ENCODE assay signal across 8 cellular contexts in the genomic region with DNA sequence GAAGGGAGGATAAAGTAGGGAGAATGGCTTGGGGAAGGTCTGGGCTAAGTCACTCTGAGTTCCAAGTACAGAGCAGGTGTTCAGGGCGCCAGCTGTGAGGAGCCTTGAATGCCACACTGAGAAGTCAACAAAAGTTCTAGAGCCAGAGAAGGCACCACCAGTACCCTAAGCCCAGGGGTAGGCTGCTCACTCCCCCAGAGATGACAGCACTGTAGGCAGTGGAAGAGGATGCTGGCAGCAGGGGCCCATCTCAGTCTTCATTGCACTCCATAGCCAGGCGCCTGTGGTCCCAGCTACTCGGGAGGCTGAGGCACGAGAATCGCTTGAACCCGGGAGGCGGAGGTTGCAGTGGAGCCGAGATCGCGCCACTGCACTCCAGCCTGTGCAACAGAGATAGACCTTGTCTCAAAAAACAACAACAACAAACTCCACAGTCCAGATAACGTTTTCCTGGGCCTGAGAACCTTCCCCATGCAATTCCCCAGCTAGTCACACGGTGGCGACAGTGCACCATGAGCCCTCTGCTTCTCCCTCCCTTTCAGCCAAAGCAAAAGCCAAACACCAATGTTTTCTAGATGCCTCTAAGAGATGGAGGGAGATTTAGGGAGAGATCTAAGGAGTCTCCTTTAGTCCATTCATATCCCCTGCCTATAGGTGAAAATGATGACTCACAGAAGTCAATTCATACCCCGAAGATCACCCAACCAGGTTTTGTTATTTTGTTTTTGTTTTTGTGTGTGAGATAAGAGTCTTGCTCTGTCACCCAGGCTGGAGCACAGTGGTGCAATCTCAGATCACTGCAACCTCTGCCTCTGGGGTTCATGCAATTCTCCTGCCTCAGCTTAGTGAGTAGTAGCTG. TPM values are rescaled to one million over a fixed set of nuclear protein-coding genes. Genes with fewer than 3 reads are reported as not detected.
DNase-seq lines count a peak whose midpoint lies in the region; ATAC-seq and TF ChIP-seq lines count a peak whose summit lies in the region.

No MANE protein-coding gene starts in this region.

- ATAC-seq in HG02763 (IDR thresholded peaks at IDR 0.05; ENCODE audit: unreplicated experiment) = no peak

- H3K4me3 Mint-ChIP-seq in Calu3 (ENCODE audit: low read depth, unreplicated experiment) = no peak overlapping the region
- H3K4me3 Mint-ChIP-seq in activated CD4-positive, alpha-beta T cell treated with anti-CD3 and anti-CD28 coated beads, Interleukin-2, amount 10 ng/mL, durations not matched to agents 7 days and 5 days = no peak overlapping the region

- H3K27me3 ChIP-seq in colonic mucosa (no peaks in the 10 kb centered on the region), liver (ENCODE audit: control insufficient read depth in 4 of 4, insufficient read depth in 4 of 4, low read length in 3 of 4) (no peaks in the 10 kb centered on the region)

- intact Hi-C loops in Calu3 (cut with micrococcal nuclease; ENCODE audit: unreplicated experiment) = loop anchor here (1.0 to 10.0 kb wide), 4 partner anchors 189 to 453 kb away; partner anchors contain the start of genes PRELID1 and RAB24
- intact Hi-C loops in colonic mucosa (cut with DNase I) = loop anchor here (5.0 to 10.0 kb wide), 2 partner anchors 201 to 456 kb away; partner anchors contain the start of gene MXD3

- H3K9me3 ChIP-seq in colonic mucosa = no peaks in the 10 kb centered on the region
- H3K9me3 ChIP-seq in liver (ENCODE audit: control insufficient read depth in 4 of 4, low read length in 3 of 4) = no peaks in the 10 kb centered on the region

- no peak overlapping the region for H3K9ac ChIP-seq in colonic mucosa (ENCODE audit: low read depth in 2 of 2, low read length in 2 of 2)
- no peak overlapping the region for H3K9ac ChIP-seq in liver (ENCODE audit: low read depth in 1 of 2, low read length in 2 of 2)

- 16% methylated on average over 14 of the region's 14 CpGs for WGBS in liver

- no peaks in the 10 kb centered on the region for H3K9me3 Mint-ChIP-seq in Calu3 (ENCODE audit: low read depth, unreplicated experiment)
- no peaks in the 10 kb centered on the region for H3K9me3 Mint-ChIP-seq in activated CD4-positive, alpha-beta T cell treated with anti-CD3 and anti-CD28 coated beads, Interleukin-2, amount 10 ng/mL, durations not matched to agents 7 days and 5 days

- H3K4me1 ChIP-seq in colonic mucosa = peaks cover 3% of the 10 kb centered on the region
- peaks cover 3 to 46% (median 31%) of the 10 kb centered on the region in 4 donors for H3K4me1 ChIP-seq in liver (ENCODE audit: control insufficient read depth in 4 of 4, insufficient read depth in 4 of 4, low read length in 3 of 4)

- peak; percentile 99 for TF ChIP-seq RAD21 in liver (IDR thresholded peaks at IDR 0.05)

- peaks cover 6% of the 10 kb centered on the region for H3K36me3 Mint-ChIP-seq in Calu3 (ENCODE audit: insufficient read depth, unreplicated experiment)
- H3K36me3 Mint-ChIP-seq in activated CD4-positive, alpha-beta T cell treated with anti-CD3 and anti-CD28 coated beads, Interleukin-2, amount 10 ng/mL, durations not matched to agents 7 days and 5 days (ENCODE audit: low read depth) = no peaks in the 10 kb centered on the region

- H3K4me1 Mint-ChIP-seq in Calu3 (ENCODE audit: low read depth, unreplicated experiment) = peaks cover 20% of the 10 kb centered on the region
- H3K4me1 Mint-ChIP-seq in activated CD4-positive, alpha-beta T cell treated with anti-CD3 and anti-CD28 coated beads, Interleukin-2, amount 10 ng/mL, durations not matched to agents 7 days and 5 days = peaks cover 37% of the 10 kb centered on the region

- CTCF ChIA-PET in Calu3 (lab: Charles Lee) = interaction anchor here (0.5 to 4.7 kb wide), 10 partner anchors 10 to 453 kb away, joined by 3 to 73 read pairs (median 5); partner anchors contain the start of gene FGFR4
- CTCF ChIA-PET in activated CD4-positive, alpha-beta T cell treated with anti-CD3 and anti-CD28 coated beads, Interleukin-2, amount 10 ng/mL, durations not matched to agents 7 days and 5 days (lab: Charles Lee) = interaction anchor here (0.5 to 4.8 kb wide), 44 partner anchors 8 to 455 kb away, joined by 3 to 27 read pairs (median 4); partner anchors contain the start of genes FGFR4, MXD3, NSD1 and PRELID1

- no peaks in the 10 kb centered on the region for H3K27me3 Mint-ChIP-seq in Calu3 (ENCODE audit: unreplicated experiment)
- H3K27me3 Mint-ChIP-seq in activated CD4-positive, alpha-beta T cell treated with anti-CD3 and anti-CD28 coated beads, Interleukin-2, amount 10 ng/mL, durations not matched to agents 7 days and 5 days = no peaks in the 10 kb centered on the region

- TF ChIP-seq CTCF in Calu3 (IDR thresholded peaks at IDR 0.05; ENCODE audit: unreplicated experiment) (peak; percentile 98), HFF-Myc (IDR thresholded peaks at IDR 0.05; ENCODE audit: low read depth, low read length, missing control alignments) (peak; percentile 99), colonic mucosa (IDR thresholded peaks at IDR 0.05) (peak; percentile 97), liver (IDR thresholded peaks at IDR 0.05; ENCODE audit: low read depth, low read length, missing input control) (peak; percentile 99)

- H3K36me3 ChIP-seq in colonic mucosa (no peaks in the 10 kb centered on the region), liver (ENCODE audit: control insufficient read depth in 4 of 4, insufficient read depth in 3 of 4, low read depth in 1 of 4, low read length in 3 of 4) (no peaks in the 10 kb centered on the region)

- H3K27ac ChIP-seq in colonic mucosa (no peak overlapping the region), liver (ENCODE audit: low read depth in 1 of 2, low read length in 2 of 2) (peak overlapping the region; percentile 77 to 86)

- POLR2A ChIA-PET in activated CD4-positive, alpha-beta T cell treated with anti-CD3 and anti-CD28 coated beads, Interleukin-2, amount 10 ng/mL, durations not matched to agents 7 days and 5 days (lab: Charles Lee) = no interaction called here

- no peak overlapping the region for H3K27ac Mint-ChIP-seq in Calu3 (ENCODE audit: unreplicated experiment)
- peak overlapping the region; percentile 68 for H3K27ac Mint-ChIP-seq in activated CD4-positive, alpha-beta T cell treated with anti-CD3 and anti-CD28 coated beads, Interleukin-2, amount 10 ng/mL, durations not matched to agents 7 days and 5 days

- BruUV-seq in Calu3 (replicated peaks; lab: Mats Ljungman, UMichigan) = no TSS peak

- DNase-seq in Calu3 = peak; percentile 85
- DNase-seq in HFF-Myc (ENCODE audit: extremely low read depth, low read depth) = peak; percentile 64
- peak; percentile 24 to 73 for DNase-seq in NCI-H446 (lab: John Stamatoyannopoulos, UW)
- DNase-seq in activated CD4-positive, alpha-beta T cell treated with anti-CD3 and anti-CD28 coated beads, Interleukin-2, amount 10 ng/mL, durations not matched to agents 7 days and 5 days = peak; percentile 81
- peak; percentile 84 for DNase-seq in colonic mucosa
- DNase-seq in stimulated activated CD4-positive, alpha-beta T cell treated with anti-CD3 and anti-CD28 coated beads, TNF-alpha, amount 100 ng/mL, for 24 hours (ENCODE audit: low read depth in 3 of 3) = peak; percentile 53 to 74 (median 57)

- H3K4me3 ChIP-seq in HFF-Myc (replicated peaks; ENCODE audit: low read depth, low read length) (no peak overlapping the region), colonic mucosa (no peak overlapping the region), liver (ENCODE audit: low read depth in 1 of 3, low read length in 3 of 3) (no peak overlapping the region)

TF ChIP-seq in liver, 16 proteins besides CTCF, POLR2A, EP300 and RAD21:
- TF ChIP-seq HNF4A (conservative IDR thresholded peaks at IDR 0.05) (peak in 1 of 2 donors; percentile 10), FOXA1 (IDR thresholded peaks at IDR 0.05) (no peak), YY1 (IDR thresholded peaks at IDR 0.05) (peak; percentile 38)

RNA-seq across cellular contexts. Expression of gene NSD1, which starts 19.8 kb away (rescaled TPM):
- total RNA-seq in Calu3 (2022) = 61.4 and 65.3 TPM in 2 replicates
- total RNA-seq in activated CD4-positive, alpha-beta T cell treated with anti-CD3 and anti-CD28 coated beads, Interleukin-2, amount 10 ng/mL, durations not matched to agents 7 days and 5 days = 10 to 100 TPM; 83.2 to 92.9 TPM
- 10 to 100 TPM; 53.0 to 77.9 TPM for total RNA-seq in colonic mucosa
- total RNA-seq in liver = 10 to 100 TPM; 25.8 to 34.1 TPM
- polyA plus RNA-seq in liver = 10 to 100 TPM in 1 of 2 donors, 1 to 10 TPM in 1; 5.3 to 12.8 TPM

RNA-seq across cellular contexts. Expression of gene FGFR4, which starts 27.1 kb away (rescaled TPM):
- total RNA-seq in Calu3 (2022) (275 and 291 TPM in 2 replicates), colonic mucosa (100 to 1,000 TPM in 1 of 2 donors, 10 to 100 TPM in 1; 58.7 to 118 TPM), liver (10 to 100 TPM; 64.4 to 72.6 TPM)
- 1 to 10 TPM in 1 of 2 experiments, under 1 TPM in 1; 0.64 to 1.8 TPM for total RNA-seq in activated CD4-positive, alpha-beta T cell treated with anti-CD3 and anti-CD28 coated beads, Interleukin-2, amount 10 ng/mL, durations not matched to agents 7 days and 5 days
- 10 to 100 TPM; 42.3 to 48.1 TPM for polyA plus RNA-seq in liver

Comparison
In these comparisons a context has a peak if more than half of its experiments do, and no peak if none do; other contexts are left out.
1. RNA of gene FGFR4, which starts 27.1 kb away (total RNA-seq): 275 to 291 TPM in Calu3, 58.7 to 118 TPM in colonic mucosa and 64.4 to 72.6 TPM in liver; 0.64 to 1.8 TPM in activated CD4-positive, alpha-beta T cell treated with anti-CD3 and anti-CD28 coated beads, Interleukin-2, amount 10 ng/mL, durations not matched to agents 7 days and 5 days; every median in the first group is over 10 times any median in the second.
2. Peak in every context shown above with its lines, with median percentiles within 50 percentile points of each other: DNase-seq and CTCF ChIP-seq.